In genomic region chr5:100550531-100551036, GRCh38 we compare ENCODE assay signal across 9 cellular contexts. TPM values are rescaled to one million over a fixed set of nuclear protein-coding genes. Genes with fewer than 3 reads are reported as not detected.
A peak's percentile ranks its signal among the peaks of the same experiment; 100 is the strongest.
DNase-seq lines count a peak whose midpoint lies in the region; ATAC-seq, FAIRE-seq and TF ChIP-seq lines count a peak whose summit lies in the region.
"Had no signal": no experiment of that assay in that cellular context is flagged by ENCODE, and none has a peak within 500 bp of the region (broad histone marks: within the 10 kb centered on the region; RNA-seq: fewer than 3 reads in every experiment).

No MANE protein-coding gene starts in this region.

- dilution Hi-C loops in keratinocyte (cut with MboI; ENCODE audit: extremely low pct_ligation_motif_present, low sequenced_read_pairs): no loop called here

- intact Hi-C loops in ovary (cut with DNase I): no loop called here

- H3K4me3 ChIP-seq in keratinocyte (ENCODE audit: control insufficient read depth in 2 of 3, extremely low read depth in 1 of 3, insufficient read depth in 2 of 3, low read depth in 1 of 3, low read length in 3 of 3) (no peak overlapping the region), ovary (no peak overlapping the region), Peyer's patch (no peak overlapping the region)

- H3K4me1 ChIP-seq in keratinocyte (ENCODE audit: control insufficient read depth, extremely low read depth, insufficient read depth, low read length): peaks cover 13% of the 10 kb centered on the region
- H3K4me1 ChIP-seq in ovary (ENCODE audit: insufficient read depth): no peaks in the 10 kb centered on the region
- H3K4me1 ChIP-seq in Peyer's patch: no peaks in the 10 kb centered on the region

- no peaks in the 10 kb centered on the region for H3K9me1 ChIP-seq in keratinocyte (ENCODE audit: control insufficient read depth, extremely low read depth, insufficient read depth, low read length)

- H3K9me3 ChIP-seq in keratinocyte (ENCODE audit: control insufficient read depth, low read depth, low read length): no peaks in the 10 kb centered on the region
- H3K9me3 ChIP-seq in ovary: no peaks in the 10 kb centered on the region
- H3K9me3 ChIP-seq in Peyer's patch: no peaks in the 10 kb centered on the region

- DNase-seq in keratinocyte (ENCODE audit: low read depth, low spot score) (peak; percentile 28), NCI-H82 (lab: John Stamatoyannopoulos, UW) (no peak), ovary (no peak), Peyer's patch (no peak), NCI-H446 treated with DMSO at 0.1 percent for 48 hours (lab: John Stamatoyannopoulos, UW) (no peak)
- DNase-seq: head of caudate nucleus had no signal

- H3K27me3 ChIP-seq in keratinocyte (ENCODE audit: control insufficient read depth, extremely low read depth, insufficient read depth, low read length) (no peaks in the 10 kb centered on the region), ovary (no peaks in the 10 kb centered on the region), Peyer's patch (no peaks in the 10 kb centered on the region)

- TF ChIP-seq CTCF in keratinocyte (optimal IDR thresholded peaks at IDR 0.05 in 1 of 3, IDR thresholded peaks at IDR 0.05 in 1 of 3, conservative IDR thresholded peaks at IDR 0.05 in 1 of 3; ENCODE audit: extremely low read depth in 1 of 3, insufficient read depth in 2 of 3, low read length in 3 of 3) (no peak), ovary (IDR thresholded peaks at IDR 0.05) (no peak), Peyer's patch (IDR thresholded peaks at IDR 0.05) (no peak)

- no peaks in the 10 kb centered on the region for H3K36me3 ChIP-seq in keratinocyte (ENCODE audit: control insufficient read depth in 2 of 2, extremely low read depth in 1 of 2, insufficient read depth in 2 of 2, low read length in 2 of 2)
- no peaks in the 10 kb centered on the region for H3K36me3 ChIP-seq in ovary
- H3K36me3 ChIP-seq in Peyer's patch: no peaks in the 10 kb centered on the region

- peak; percentile 84 for FAIRE-seq in keratinocyte (lab: Jason Lieb, UNC)

- H3K9ac ChIP-seq in keratinocyte (ENCODE audit: control insufficient read depth, extremely low read depth, insufficient read depth, low read length): no peak overlapping the region

- H2AFZ ChIP-seq in keratinocyte (ENCODE audit: control insufficient read depth, low read length): peak overlapping the region; percentile 80

- peak overlapping the region; percentile 41 for H3K4me2 ChIP-seq in keratinocyte (ENCODE audit: control insufficient read depth, extremely low read depth, insufficient read depth, low read depth, low read length)

- no peaks in the 10 kb centered on the region for H4K20me1 ChIP-seq in keratinocyte (ENCODE audit: control insufficient read depth, extremely low read depth, insufficient read depth, low read length)

- TF ChIP-seq POLR2A in ovary (IDR thresholded peaks at IDR 0.05): no peak
- no peak for TF ChIP-seq POLR2A in Peyer's patch (IDR thresholded peaks at IDR 0.05)

- peak overlapping the region; percentile 65 for H3K27ac ChIP-seq in keratinocyte (ENCODE audit: control insufficient read depth, insufficient read depth, low read length)
- H3K27ac ChIP-seq in ovary: no peak overlapping the region
- no peak overlapping the region for H3K27ac ChIP-seq in Peyer's patch

- WGBS in ovary, 3 donors: 89 to 97% (median 97%) methylated on average over 1 of the region's 1 CpG

- peak; percentile 95 for ATAC-seq in GM18511 (IDR thresholded peaks at IDR 0.05; ENCODE audit: unreplicated experiment)
- ATAC-seq in GM21723 (IDR thresholded peaks at IDR 0.05; ENCODE audit: unreplicated experiment): peak; percentile 95
- ATAC-seq in HG03565 (IDR thresholded peaks at IDR 0.05; ENCODE audit: unreplicated experiment): peak; percentile 94

- no peak for TF ChIP-seq EP300 in ovary (IDR thresholded peaks at IDR 0.05)

- H3K79me2 ChIP-seq in keratinocyte (ENCODE audit: control insufficient read depth, insufficient read depth, low read length): no peaks in the 10 kb centered on the region

RNA-seq across cellular contexts. Expression of gene FAM174A, which starts 15.4 kb away (rescaled TPM):
- polyA plus RNA-seq in keratinocyte (10.4 to 17.3 TPM (median 15.3 TPM) in 3 replicates), ovary (10 to 100 TPM; 22.6 to 23.1 TPM)
- 15.4 TPM for polyA plus RNA-seq in keratinocyte (2011; ENCODE audit: low read depth)
- polyA plus RNA-seq in keratinocyte (2011; cell fraction: cytosol; rRNA removed): 13.6 and 16.1 TPM in 2 replicates
- polyA plus RNA-seq in keratinocyte (2011; cell fraction: nucleus; rRNA removed): 15.8 and 19.1 TPM in 2 replicates
- polyA plus RNA-seq in keratinocyte (2012; ENCODE audit: low replicate concordance): 13.5 and 22.9 TPM in 2 replicates
- 2.4 to 3.6 TPM (median 2.6 TPM) in 3 replicates for polyA minus RNA-seq in keratinocyte
- polyA minus RNA-seq in keratinocyte (2011; cell fraction: cytosol; rRNA and poly(A)+ RNA removed): 33.6 TPM
- polyA minus RNA-seq in keratinocyte (2011; cell fraction: nucleus; rRNA and poly(A)+ RNA removed): 8.8 and 14.6 TPM in 2 replicates
- total RNA-seq in ovary (10 to 100 TPM in 5 of 7 donors, 1 to 10 TPM in 2; 8.4 to 61.8 (median 11.7) TPM), Peyer's patch (10 to 100 TPM in 3 of 4 donors, 1 to 10 TPM in 1; 2.5 to 19.4 (median 17.2) TPM)
